In genomic region chr2:230262246-230262645, GRCh38 we compare ENCODE assay signal across 22 cellular contexts. TPM values are rescaled to one million over a fixed set of nuclear protein-coding genes. Genes with fewer than 3 reads are reported as not detected.
A peak's percentile ranks its signal among the peaks of the same experiment; 100 is the strongest.
DNase-seq lines count a peak whose midpoint lies in the region; ATAC-seq and TF ChIP-seq lines count a peak whose summit lies in the region.
"Had no signal": no experiment of that assay in that cellular context is flagged by ENCODE, and none has a peak within 500 bp of the region (broad histone marks: within the 10 kb centered on the region; RNA-seq: fewer than 3 reads in every experiment).

No MANE protein-coding gene starts in this region.

- H3K9me2 ChIP-seq in OCI-LY7 (ENCODE audit: insufficient read depth, low read length) = no peaks in the 10 kb centered on the region

- H3K36me3 Mint-ChIP-seq in activated CD4-positive, alpha-beta T cell treated with anti-CD3 and anti-CD28 coated beads for 36 hours (ENCODE audit: low read depth) = peaks cover 70% of the 10 kb centered on the region
- H3K36me3 Mint-ChIP-seq in activated naive CD8-positive, alpha-beta T cell treated with anti-CD3 and anti-CD28 coated beads, Interleukin-2, amount 10 ng/mL, durations not matched to agents 7 days and 5 days = peaks cover 59% of the 10 kb centered on the region
- H3K36me3 Mint-ChIP-seq in stimulated activated effector memory CD8-positive, alpha-beta T cell treated with anti-CD3 and anti-CD28 coated beads, Interleukin-12 subunit alpha, Interleukin-12 subunit beta, amount 100 ng/mL, for 72 hours = peaks cover 60% of the 10 kb centered on the region

- no peak overlapping the region for H3K27ac ChIP-seq in OCI-LY7 (ENCODE audit: low read depth, low read length, poor library complexity, severe bottlenecking)
- H3K27ac ChIP-seq in SJCRH30 = no peak overlapping the region
- H3K27ac ChIP-seq: hepatocyte, prostate gland, skin epidermis, testis had no signal

- CTCF ChIA-PET in activated CD4-positive, alpha-beta T cell treated with anti-CD3 and anti-CD28 coated beads for 36 hours (lab: Charles Lee) = no interaction called here
- CTCF ChIA-PET in OCI-LY7 (lab: Charles Lee; ENCODE audit: unreplicated experiment) = no interaction called here

- no peaks in the 10 kb centered on the region for H3K27me3 Mint-ChIP-seq in activated CD4-positive, alpha-beta T cell treated with anti-CD3 and anti-CD28 coated beads for 36 hours
- no peaks in the 10 kb centered on the region for H3K27me3 Mint-ChIP-seq in activated naive CD8-positive, alpha-beta T cell treated with anti-CD3 and anti-CD28 coated beads, Interleukin-2, amount 10 ng/mL, durations not matched to agents 7 days and 5 days

- H4K20me1 ChIP-seq in OCI-LY7 (ENCODE audit: insufficient read depth, low read length) = no peaks in the 10 kb centered on the region

- no peak overlapping the region for H2AFZ ChIP-seq in OCI-LY7 (ENCODE audit: low read length)
- H2AFZ ChIP-seq: hepatocyte had no signal

- DNase-seq in activated CD4-positive, alpha-beta T cell treated with anti-CD3 and anti-CD28 coated beads for 36 hours = no peak
- DNase-seq in activated CD4-positive, alpha-beta T cell treated with anti-CD3 and anti-CD28 coated beads for 48 hours = no peak
- no peak for DNase-seq in OCI-LY7 (ENCODE audit: low spot score)
- no peak for DNase-seq in activated naive CD8-positive, alpha-beta T cell treated with anti-CD3 and anti-CD28 coated beads, Interleukin-2, amount 10 ng/mL, durations not matched to agents 7 days and 5 days
- no peak for DNase-seq in stimulated activated effector memory CD8-positive, alpha-beta T cell treated with anti-CD3 and anti-CD28 coated beads, Interleukin-12 subunit alpha, Interleukin-12 subunit beta, amount 100 ng/mL, for 72 hours (ENCODE audit: low spot score in 2 of 2)
- DNase-seq in SJCRH30 = no peak
- DNase-seq: 8988T; activated CD4-positive, alpha-beta T cell treated with anti-CD3 and anti-CD28 coated beads for 1 hour; BE2C; Kasumi-1; kidney; NCI-H1105 treated with DMSO at 0.1 percent for 48 hours; NCI-H526 treated with DMSO at 0.1 percent for 48 hours; nephron progenitor cell; stimulated activated CD4-positive, alpha-beta T cell treated with anti-CD3 and anti-CD28 coated beads, Interleukin-4, amount 100 ng/mL, for 24 hours; T1000; testis had no signal

- H3K9me3 Mint-ChIP-seq in activated CD4-positive, alpha-beta T cell treated with anti-CD3 and anti-CD28 coated beads for 36 hours (ENCODE audit: low read depth) = peaks cover 18% of the 10 kb centered on the region
- H3K9me3 Mint-ChIP-seq in activated naive CD8-positive, alpha-beta T cell treated with anti-CD3 and anti-CD28 coated beads, Interleukin-2, amount 10 ng/mL, durations not matched to agents 7 days and 5 days = peaks cover 3% of the 10 kb centered on the region
- H3K9me3 Mint-ChIP-seq in stimulated activated effector memory CD8-positive, alpha-beta T cell treated with anti-CD3 and anti-CD28 coated beads, Interleukin-12 subunit alpha, Interleukin-12 subunit beta, amount 100 ng/mL, for 72 hours = no peaks in the 10 kb centered on the region

- no peaks in the 10 kb centered on the region for H3K36me3 ChIP-seq in OCI-LY7 (ENCODE audit: insufficient read depth, low read length)
- H3K36me3 ChIP-seq in SJCRH30 = no peaks in the 10 kb centered on the region
- H3K36me3 ChIP-seq: BE2C, prostate gland had no signal

- no peaks in the 10 kb centered on the region for H3K79me2 ChIP-seq in OCI-LY7 (ENCODE audit: insufficient read depth, low read depth, low read length)
- H3K79me2 ChIP-seq: hepatocyte had no signal

- POLR2A ChIA-PET in activated CD4-positive, alpha-beta T cell treated with anti-CD3 and anti-CD28 coated beads for 36 hours (lab: Charles Lee) = no interaction called here
- POLR2A ChIA-PET in OCI-LY7 (lab: Charles Lee) = no interaction called here
- POLR2A ChIA-PET in activated naive CD8-positive, alpha-beta T cell treated with anti-CD3 and anti-CD28 coated beads, Interleukin-2, amount 10 ng/mL, durations not matched to agents 7 days and 5 days (lab: Charles Lee) = interaction anchor here (0.6 to 0.8 kb wide), 2 partner anchors 43 to 65 kb away, joined by 3 read pairs; partner anchors contain the start of gene SP110

- H3K4me1 ChIP-seq in OCI-LY7 (ENCODE audit: insufficient read depth, low read length, poor library complexity, severe bottlenecking) (peaks cover 7% of the 10 kb centered on the region), SJCRH30 (no peaks in the 10 kb centered on the region)
- H3K4me1 ChIP-seq: BE2C, prostate gland, testis had no signal

- BruUV-seq in OCI-LY7 (replicated peaks; lab: Mats Ljungman, UMichigan) = no TSS peak

- peaks cover 61% of the 10 kb centered on the region for H3K4me1 Mint-ChIP-seq in activated CD4-positive, alpha-beta T cell treated with anti-CD3 and anti-CD28 coated beads for 36 hours
- peaks cover 43% of the 10 kb centered on the region for H3K4me1 Mint-ChIP-seq in activated naive CD8-positive, alpha-beta T cell treated with anti-CD3 and anti-CD28 coated beads, Interleukin-2, amount 10 ng/mL, durations not matched to agents 7 days and 5 days
- peaks cover 56% of the 10 kb centered on the region for H3K4me1 Mint-ChIP-seq in stimulated activated effector memory CD8-positive, alpha-beta T cell treated with anti-CD3 and anti-CD28 coated beads, Interleukin-12 subunit alpha, Interleukin-12 subunit beta, amount 100 ng/mL, for 72 hours
- H3K4me1 Mint-ChIP-seq: nephron progenitor cell had no signal

- peak overlapping the region; percentile 81 for H3K27ac Mint-ChIP-seq in activated CD4-positive, alpha-beta T cell treated with anti-CD3 and anti-CD28 coated beads for 36 hours
- peak overlapping the region; percentile 91 for H3K27ac Mint-ChIP-seq in activated naive CD8-positive, alpha-beta T cell treated with anti-CD3 and anti-CD28 coated beads, Interleukin-2, amount 10 ng/mL, durations not matched to agents 7 days and 5 days
- peak overlapping the region; percentile 30 for H3K27ac Mint-ChIP-seq in stimulated activated effector memory CD8-positive, alpha-beta T cell treated with anti-CD3 and anti-CD28 coated beads, Interleukin-12 subunit alpha, Interleukin-12 subunit beta, amount 100 ng/mL, for 72 hours
- H3K27ac Mint-ChIP-seq: nephron progenitor cell had no signal

- peak overlapping the region; percentile 37 for H3K4me3 Mint-ChIP-seq in activated CD4-positive, alpha-beta T cell treated with anti-CD3 and anti-CD28 coated beads for 36 hours
- peak overlapping the region; percentile 73 for H3K4me3 Mint-ChIP-seq in activated naive CD8-positive, alpha-beta T cell treated with anti-CD3 and anti-CD28 coated beads, Interleukin-2, amount 10 ng/mL, durations not matched to agents 7 days and 5 days
- peak overlapping the region; percentile 42 for H3K4me3 Mint-ChIP-seq in stimulated activated effector memory CD8-positive, alpha-beta T cell treated with anti-CD3 and anti-CD28 coated beads, Interleukin-12 subunit alpha, Interleukin-12 subunit beta, amount 100 ng/mL, for 72 hours
- H3K4me3 Mint-ChIP-seq: nephron progenitor cell had no signal

- peaks cover 16% of the 10 kb centered on the region; the same call in 1 of the 2 replicates for H3K27me3 ChIP-seq in SJCRH30
- H3K27me3 ChIP-seq: BE2C, hepatocyte, testis had no signal

- ATAC-seq in activated CD4-positive, alpha-beta T cell treated with anti-CD3 and anti-CD28 coated beads for 36 hours = peak; percentile 69
- peak; percentile 75 for ATAC-seq in activated naive CD8-positive, alpha-beta T cell treated with anti-CD3 and anti-CD28 coated beads, Interleukin-2, amount 10 ng/mL, durations not matched to agents 7 days and 5 days (ENCODE audit: low read depth)
- ATAC-seq in stimulated activated effector memory CD8-positive, alpha-beta T cell treated with anti-CD3 and anti-CD28 coated beads, Interleukin-12 subunit alpha, Interleukin-12 subunit beta, amount 100 ng/mL, for 72 hours = no peak
- ATAC-seq in HG02623 (IDR thresholded peaks at IDR 0.05; ENCODE audit: unreplicated experiment) (no peak), HG02973 (IDR thresholded peaks at IDR 0.05; ENCODE audit: unreplicated experiment) (no peak)

- no peak overlapping the region for H3K4me3 ChIP-seq in OCI-LY7 (ENCODE audit: low read depth, low read length, poor library complexity, severe bottlenecking)
- H3K4me3 ChIP-seq in SJCRH30 = no peak overlapping the region
- H3K4me3 ChIP-seq: hepatocyte, prostate gland, skin epidermis, testis had no signal

- intact Hi-C loops in activated CD4-positive, alpha-beta T cell treated with anti-CD3 and anti-CD28 coated beads for 36 hours (cut with DNase I, micrococcal nuclease) = loop anchor here in 1 of 2 experiments (2.0 to 10.0 kb wide), 2 partner anchors 27 to 153 kb away; partner anchors contain the start of gene SP100
- intact Hi-C loops in OCI-LY7 (cut with micrococcal nuclease; ENCODE audit: unreplicated experiment) = no loop called here

- H3K9me3 ChIP-seq in OCI-LY7 (ENCODE audit: low read length) (no peaks in the 10 kb centered on the region), SJCRH30 (replicated peaks) (no peaks in the 10 kb centered on the region)
- H3K9me3 ChIP-seq: BE2C, prostate gland, testis had no signal

- H3K4me2 ChIP-seq in OCI-LY7 (ENCODE audit: low read length) = peak overlapping the region; percentile 34; the same call in 1 of the 2 replicates
- H3K4me2 ChIP-seq: hepatocyte had no signal

- TF ChIP-seq CTCF in OCI-LY7 (conservative IDR thresholded peaks at IDR 0.05; ENCODE audit: low read length) = no peak

RNA-seq across cellular contexts. Expression of gene SP140, which starts 36.7 kb away (rescaled TPM):
- 10 to 100 TPM; 71.3 to 84.2 TPM for total RNA-seq in activated CD4-positive, alpha-beta T cell treated with anti-CD3 and anti-CD28 coated beads for 36 hours
- total RNA-seq in OCI-LY7 (2014; rRNA removed; shearing (Covaris generic)) = 4.3 and 4.8 TPM in 2 replicates
- 4.4 and 6.4 TPM in 2 replicates for total RNA-seq in OCI-LY7 (2022)
- total RNA-seq in activated naive CD8-positive, alpha-beta T cell treated with anti-CD3 and anti-CD28 coated beads, Interleukin-2, amount 10 ng/mL, durations not matched to agents 7 days and 5 days = 10 to 100 TPM; 58.7 to 61.4 TPM
- 0.12 and 0.25 TPM in 2 replicates for total RNA-seq in SJCRH30 (2014; rRNA removed; shearing (Covaris generic))

RNA-seq across cellular contexts. Expression of gene SP110, which starts 42.5 kb away (rescaled TPM):
- total RNA-seq in activated CD4-positive, alpha-beta T cell treated with anti-CD3 and anti-CD28 coated beads for 36 hours = 100 to 1,000 TPM in 1 of 2 experiments, 10 to 100 TPM in 1; 96.2 to 111 TPM
- 15.7 and 15.8 TPM in 2 replicates for total RNA-seq in OCI-LY7 (2014; rRNA removed; shearing (Covaris generic))
- 9.3 and 13.3 TPM in 2 replicates for total RNA-seq in OCI-LY7 (2022)
- total RNA-seq in activated naive CD8-positive, alpha-beta T cell treated with anti-CD3 and anti-CD28 coated beads, Interleukin-2, amount 10 ng/mL, durations not matched to agents 7 days and 5 days = 100 to 1,000 TPM; 153 to 158 TPM
- 2.8 and 3.0 TPM in 2 replicates for total RNA-seq in SJCRH30 (2014; rRNA removed; shearing (Covaris generic))

Comparison
In these comparisons a context has a peak if more than half of its experiments do, and no peak if none do; other contexts are left out.
1. ATAC-seq: peak in activated CD4-positive, alpha-beta T cell treated with anti-CD3 and anti-CD28 coated beads for 36 hours (single experiment) and activated naive CD8-positive, alpha-beta T cell treated with anti-CD3 and anti-CD28 coated beads, Interleukin-2, amount 10 ng/mL, durations not matched to agents 7 days and 5 days (single experiment); none in stimulated activated effector memory CD8-positive, alpha-beta T cell treated with anti-CD3 and anti-CD28 coated beads, Interleukin-12 subunit alpha, Interleukin-12 subunit beta, amount 100 ng/mL, for 72 hours (single experiment), HG02623 (single experiment) and HG02973 (single experiment).
2. H3K27ac Mint-ChIP-seq: peak in every context shown above with its lines; median percentile 91 in activated naive CD8-positive, alpha-beta T cell treated with anti-CD3 and anti-CD28 coated beads, Interleukin-2, amount 10 ng/mL, durations not matched to agents 7 days and 5 days; 81 in activated CD4-positive, alpha-beta T cell treated with anti-CD3 and anti-CD28 coated beads for 36 hours; 30 in stimulated activated effector memory CD8-positive, alpha-beta T cell treated with anti-CD3 and anti-CD28 coated beads, Interleukin-12 subunit alpha, Interleukin-12 subunit beta, amount 100 ng/mL, for 72 hours.
3. RNA of gene SP140, which starts 36.7 kb away (total RNA-seq): 71.3 to 84.2 TPM in activated CD4-positive, alpha-beta T cell treated with anti-CD3 and anti-CD28 coated beads for 36 hours and 58.7 to 61.4 TPM in activated naive CD8-positive, alpha-beta T cell treated with anti-CD3 and anti-CD28 coated beads, Interleukin-2, amount 10 ng/mL, durations not matched to agents 7 days and 5 days; 4.3 to 6.4 TPM in OCI-LY7 and 0.12 to 0.25 TPM in SJCRH30; every median in the first group is over 4 times any median in the second.
4. RNA of gene SP110, which starts 42.5 kb away (total RNA-seq): 153 to 158 TPM in activated naive CD8-positive, alpha-beta T cell treated with anti-CD3 and anti-CD28 coated beads, Interleukin-2, amount 10 ng/mL, durations not matched to agents 7 days and 5 days and 96.2 to 111 TPM in activated CD4-positive, alpha-beta T cell treated with anti-CD3 and anti-CD28 coated beads for 36 hours; 9.3 to 15.8 TPM in OCI-LY7 and 2.8 to 3.0 TPM in SJCRH30; every median in the first group is over 4 times any median in the second.
5. Peak in every context shown above with its lines, with median percentiles within 50 percentile points of each other: H3K4me3 Mint-ChIP-seq.